ENCODE assay signal across 24 cellular contexts in genomic region chr18:80192653-80193385, GRCh38. TPM values are rescaled to one million over a fixed set of nuclear protein-coding genes. Genes with fewer than 3 reads are reported as not detected.
DNase-seq lines count a peak whose midpoint lies in the region; ATAC-seq, FAIRE-seq and TF ChIP-seq lines count a peak whose summit lies in the region.
"Had no signal": no experiment of that assay in that cellular context is flagged by ENCODE, and none has a peak within 500 bp of the region (broad histone marks: within the 10 kb centered on the region; RNA-seq: fewer than 3 reads in every experiment).

No MANE protein-coding gene starts in this region.

- CTCF ChIA-PET in HepG2 (lab: Yijun Ruan, JAX; ENCODE audit: low intra/inter-chr PET ratio, low total read pairs): no interaction called here

- 0 out of 2 replicates have a peak, but pooled peaks cover 5% of the 10 kb centered on the region for H4K20me1 ChIP-seq in HepG2 (ENCODE audit: insufficient read depth, low read length)

- no peaks in the 10 kb centered on the region for H3K79me2 ChIP-seq in HepG2 (ENCODE audit: insufficient read depth, low read length)

- H3K9me3 ChIP-seq in thyroid gland (no peaks in the 10 kb centered on the region), sigmoid colon (no peaks in the 10 kb centered on the region), HepG2 (ENCODE audit: low read length) (no peaks in the 10 kb centered on the region)
- H3K9me3 ChIP-seq: HAP-1, Peyer's patch had no signal

- no TSS peak for BruUV-seq in HepG2 (replicated peaks; lab: Mats Ljungman, UMichigan)

- DNase-seq in D341Med (ENCODE audit: low spot score) (peak; percentile 45), GM13977 (ENCODE audit: low spot score) (peak; percentile 21), islet precursor cell (peak; percentile 37), thyroid gland (no peak), sigmoid colon (no peak), HepG2 (ENCODE audit: low spot score) (no peak), AG08395 (ENCODE audit: low spot score) (no peak), foreskin keratinocyte (no peak)
- DNase-seq: C1 segment of cervical spinal cord; CD8-positive, alpha-beta memory T cell; EL; GF-D8; GM23248; KG1; NCI-H1092; NCI-H1436; NCI-H1930; NCI-H226; NCI-H510A treated with DMSO at 0.1 percent for 48 hours; NCI-H774; Peyer's patch had no signal

- in situ Hi-C loops in GM13977 (cut with MboI; ENCODE audit: low pct_unique_long_range_greater_than_20kb, low sequenced_read_pairs, unreplicated experiment) (no loop called here), HepG2 (cut with HindIII; ENCODE audit: extremely low pct_ligation_motif_present, low pct_unique_long_range_greater_than_20kb) (no loop called here)

- TF ChIP-seq RAD21 in HepG2 (CRISPR knock-in tag; IDR thresholded peaks at IDR 0.05): no peak

- H3K27ac ChIP-seq in thyroid gland (peak overlapping the region; percentile 16 to 90 (median 46)), sigmoid colon (no peak overlapping the region), HepG2 (ENCODE audit: extremely low read length, insufficient read depth, low read length) (no peak overlapping the region), foreskin keratinocyte (no peak overlapping the region)
- H3K27ac ChIP-seq: GM23248, HL-60, Peyer's patch had no signal

- H3K4me2 ChIP-seq in HepG2 (ENCODE audit: low read depth, low read length): no peak overlapping the region

- intact Hi-C loops in thyroid gland (cut with DNase I): no loop called here
- intact Hi-C loops in sigmoid colon (cut with DNase I): no loop called here
- intact Hi-C loops in HepG2 (cut with micrococcal nuclease; ENCODE audit: unreplicated experiment): no loop called here

- H3K4me1 ChIP-seq in thyroid gland (peaks cover 41 to 47% of the 10 kb centered on the region in 2 donors), sigmoid colon (no peaks in the 10 kb centered on the region), HepG2 (ENCODE audit: insufficient read depth, low read length) (peaks cover 11% of the 10 kb centered on the region), foreskin keratinocyte (peaks cover 7% of the 10 kb centered on the region)
- H3K4me1 ChIP-seq: Peyer's patch had no signal

- no peak for TF ChIP-seq EP300 in sigmoid colon (IDR thresholded peaks at IDR 0.05)
- no peak for TF ChIP-seq EP300 in HepG2 (IDR thresholded peaks at IDR 0.05; ENCODE audit: low read depth in 2 of 2, low read length in 2 of 2)
- TF ChIP-seq EP300 in HepG2 (CRISPR knock-in tag; IDR thresholded peaks at IDR 0.05; ENCODE audit: borderline replicate concordance): no peak

- H3K4me3 ChIP-seq in thyroid gland (replicated peaks in 1 of 3) (no peak overlapping the region), sigmoid colon (no peak overlapping the region), HepG2 (replicated peaks in 1 of 3; ENCODE audit: insufficient read depth in 1 of 3, low read depth in 2 of 3, low read length in 3 of 3) (no peak overlapping the region)
- H3K4me3 ChIP-seq: GM23248, HAP-1, Peyer's patch had no signal

- no peak for FAIRE-seq in HepG2 (lab: Jason Lieb, UNC)

- no peak overlapping the region for H2AFZ ChIP-seq in HepG2 (ENCODE audit: low read length)
- H2AFZ ChIP-seq: GM23248 had no signal

- TF ChIP-seq CTCF in GM13977 (IDR thresholded peaks at IDR 0.05; ENCODE audit: extremely low read depth, insufficient read depth, missing control alignments): no peak
- TF ChIP-seq CTCF in thyroid gland (IDR thresholded peaks at IDR 0.05): no peak
- TF ChIP-seq CTCF in sigmoid colon (IDR thresholded peaks at IDR 0.05): no peak
- no peak for TF ChIP-seq CTCF in HepG2 (CRISPR knock-in tag; IDR thresholded peaks at IDR 0.05)
- TF ChIP-seq CTCF in foreskin keratinocyte (conservative IDR thresholded peaks at IDR 0.05): no peak

- POLR2A ChIA-PET in HepG2 (lab: Yijun Ruan, JAX): no interaction called here

- H3K27me3 ChIP-seq in thyroid gland: no peaks in the 10 kb centered on the region
- H3K27me3 ChIP-seq in sigmoid colon: no peaks in the 10 kb centered on the region
- no peaks in the 10 kb centered on the region for H3K27me3 ChIP-seq in HepG2 (ENCODE audit: control insufficient read depth in 1 of 2, insufficient read depth in 2 of 2, low read length in 2 of 2)
- H3K27me3 ChIP-seq in foreskin keratinocyte: no peaks in the 10 kb centered on the region
- H3K27me3 ChIP-seq: Peyer's patch had no signal

- H3K36me3 ChIP-seq in thyroid gland (no peaks in the 10 kb centered on the region), sigmoid colon (no peaks in the 10 kb centered on the region), HepG2 (replicated peaks in 1 of 2; ENCODE audit: control insufficient read depth in 1 of 2, insufficient read depth in 2 of 2, low read length in 2 of 2) (no peaks in the 10 kb centered on the region)
- H3K36me3 ChIP-seq: HAP-1, Peyer's patch had no signal

- no peak overlapping the region for H3K9ac ChIP-seq in HepG2 (ENCODE audit: insufficient read depth, low read depth, low read length)
- H3K9ac ChIP-seq: GM23248 had no signal

- TF ChIP-seq POLR2A in thyroid gland (IDR thresholded peaks at IDR 0.05) (no peak), sigmoid colon (IDR thresholded peaks at IDR 0.05) (no peak), HepG2 (IDR thresholded peaks at IDR 0.05; ENCODE audit: insufficient read depth in 1 of 2, low read depth in 2 of 2, low read length in 2 of 2) (no peak)

- ATAC-seq in HepG2: no peak
- no peak for ATAC-seq in foreskin keratinocyte
- ATAC-seq: SK-N-SH treated with all-trans-retinoic acid at 6 μM for 48 hours had no signal

- 86 to 92% methylated on average over 11 of the region's 11 CpGs for WGBS in thyroid gland, 2 donors
- WGBS in sigmoid colon, 2 donors: 85 to 87% methylated on average over 11 of the region's 11 CpGs
- WGBS in HepG2 (ENCODE audit: low lambda C conversion rate): 94% methylated on average over 7 of the region's 11 CpGs

TF ChIP-seq in HepG2, 621 proteins besides CTCF, POLR2A, EP300 and RAD21 (continues in another document):
- TF ChIP-seq ERF (CRISPR knock-in tag; IDR thresholded peaks at IDR 0.05): no peak
- TF ChIP-seq ZNF275 (CRISPR knock-in tag; IDR thresholded peaks at IDR 0.05; ENCODE audit: borderline replicate concordance): no peak
- TF ChIP-seq ZUFSP (CRISPR knock-in tag; IDR thresholded peaks at IDR 0.05; ENCODE audit: borderline replicate concordance): no peak
- no peak for TF ChIP-seq ZNF234 (CRISPR knock-in tag; conservative IDR thresholded peaks at IDR 0.05)
- TF ChIP-seq ZNF879 (CRISPR knock-in tag; IDR thresholded peaks at IDR 0.05): no peak
- no peak for TF ChIP-seq NFKB2 (CRISPR knock-in tag; IDR thresholded peaks at IDR 0.05; ENCODE audit: borderline replicate concordance)
- TF ChIP-seq ZNF790 (CRISPR knock-in tag; IDR thresholded peaks at IDR 0.05; ENCODE audit: borderline replicate concordance): no peak
- TF ChIP-seq ATRX (CRISPR knock-in tag; IDR thresholded peaks at IDR 0.05; ENCODE audit: borderline replicate concordance): no peak

RNA-seq across cellular contexts. Expression of gene PARD6G, which starts 54.5 kb away (rescaled TPM):
- total RNA-seq in thyroid gland (10 to 100 TPM; 33.3 to 64.1 (median 46.2) TPM), sigmoid colon (10 to 100 TPM in 1 of 4 donors, 1 to 10 TPM in 3; 6.2 to 13.0 (median 9.6) TPM), HepG2 (2016; rRNA removed; fragmentation: Illumina TruSeq; extraction: Trizol) (7.2 and 7.4 TPM in 2 replicates), foreskin keratinocyte (18.0 and 19.1 TPM in 2 replicates)
- polyA plus RNA-seq in sigmoid colon (1 to 10 TPM in 2 of 3 donors, not detected in 1; 1.2 to 1.8 TPM), HepG2 (2011; rRNA removed) (3.6 and 3.9 TPM in 2 replicates), foreskin keratinocyte (14.0 and 14.1 TPM in 2 replicates)
- 7.6 and 9.4 TPM in 2 replicates for total RNA-seq in HepG2 (2016; cell fraction: cytosol; rRNA removed; fragmentation: Illumina TruSeq; extraction: Trizol; ENCODE audit: low read depth)
- 6.5 and 6.7 TPM in 2 replicates for total RNA-seq in HepG2 (2016; cell fraction: insoluble cytoplasmic fraction; rRNA removed; fragmentation: Illumina TruSeq; extraction: Trizol)
- 12.2 and 12.6 TPM in 2 replicates for total RNA-seq in HepG2 (2016; cell fraction: membrane; rRNA removed; fragmentation: Illumina TruSeq; extraction: Trizol)
- total RNA-seq in HepG2 (2016; cell fraction: nucleus; rRNA removed; fragmentation: Illumina TruSeq; extraction: Trizol): 4.7 and 4.8 TPM in 2 replicates
- 4.0 and 4.3 TPM in 2 replicates for polyA plus RNA-seq in HepG2 (2011; cell fraction: cytosol; rRNA removed)
- polyA plus RNA-seq in HepG2 (2011; cell fraction: nucleus; rRNA removed): 2.9 and 3.2 TPM in 2 replicates
- polyA plus RNA-seq in HepG2 (2012): 5.1 and 5.3 TPM in 2 replicates
- polyA plus RNA-seq in HepG2 (2016; cell fraction: cytosol; fragmentation: Illumina TruSeq; extraction: Trizol; ENCODE audit: low read depth): 11.7 and 12.8 TPM in 2 replicates
- 9.0 and 9.7 TPM in 2 replicates for polyA plus RNA-seq in HepG2 (2016; cell fraction: insoluble cytoplasmic fraction; fragmentation: Illumina TruSeq; extraction: Trizol; ENCODE audit: low read depth)
- 9.7 and 12.1 TPM in 2 replicates for polyA plus RNA-seq in HepG2 (2016; cell fraction: membrane; fragmentation: Illumina TruSeq; extraction: Trizol; ENCODE audit: low read depth)
- 6.8 and 7.3 TPM in 2 replicates for polyA plus RNA-seq in HepG2 (2016; cell fraction: nucleus; fragmentation: Illumina TruSeq; extraction: Trizol; ENCODE audit: insufficient read depth, low read depth)
- polyA minus RNA-seq in HepG2 (2011; rRNA and poly(A)+ RNA removed; ENCODE audit: low replicate concordance): 2.0 and 6.8 TPM in 2 replicates
- polyA minus RNA-seq in HepG2 (2011; cell fraction: cytosol; rRNA and poly(A)+ RNA removed): 5.4 and 5.7 TPM in 2 replicates
- 2.9 and 3.0 TPM in 2 replicates for polyA minus RNA-seq in HepG2 (2011; cell fraction: nucleus; rRNA and poly(A)+ RNA removed)

Comparison
In these comparisons a context has a peak if more than half of its experiments do, and no peak if none do; other contexts are left out.
1. DNase-seq: peak in D341Med (single experiment), GM13977 (single experiment) and islet precursor cell (single experiment); none in thyroid gland (0 of 2), sigmoid colon (single experiment), HepG2 (single experiment), AG08395 (single experiment) and foreskin keratinocyte (0 of 2).
2. H3K27ac ChIP-seq: peak in thyroid gland (3 of 3); none in sigmoid colon (0 of 4), HepG2 (single experiment) and foreskin keratinocyte (single experiment).